Comparison of ENCODE assay signal across 11 cellular contexts in the genomic region with DNA sequence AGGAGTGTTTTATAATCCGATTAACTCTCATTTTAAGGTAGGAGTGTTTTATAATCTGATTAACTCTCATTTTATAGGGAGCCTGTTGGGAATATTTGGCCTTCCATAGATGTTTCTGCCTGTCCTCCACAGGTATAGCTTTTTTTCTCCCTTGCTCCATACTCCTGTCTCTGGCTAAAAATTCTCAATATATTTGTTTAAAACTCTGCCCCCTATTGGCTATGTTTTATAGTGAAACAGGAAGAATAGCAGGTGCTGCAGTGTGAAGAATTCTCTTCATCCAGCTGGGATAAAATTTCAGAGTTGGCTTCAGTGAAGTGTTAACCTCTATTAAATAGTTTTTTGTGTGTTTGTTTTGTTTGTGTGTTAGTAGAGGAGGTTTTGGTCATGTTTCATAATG.
DNase-seq lines count a peak whose midpoint lies in the region; ATAC-seq and TF ChIP-seq lines count a peak whose summit lies in the region.
"Had no signal": no experiment of that assay in that cellular context is flagged by ENCODE, and none has a peak within 500 bp of the region (broad histone marks: within the 10 kb centered on the region; RNA-seq: fewer than 3 reads in every experiment).

No MANE protein-coding gene starts in this region.

- H3K4me3 Mint-ChIP-seq in nephron = no peak overlapping the region
- H3K4me3 Mint-ChIP-seq: stimulated activated naive B cell treated with anti-CD40 and anti-IgM and Interleukin-4, amounts not matched to agents 10 μg/mL and 1 μg/mL and 100 μg/mL, for 72 hours had no signal

- DNase-seq in DMS 273 (lab: John Stamatoyannopoulos, UW; ENCODE audit: unreplicated experiment) = peak; percentile 50
- DNase-seq in DMS 273 treated with DMSO at 0.1 percent for 48 hours (lab: John Stamatoyannopoulos, UW) = no peak
- DNase-seq in SK-MEL-5 (ENCODE audit: low read depth, low spot score) = peak; percentile 56
- DNase-seq in AML-193 (lab: John Stamatoyannopoulos, UW) = no peak
- DNase-seq in NOMO-1 treated with dmso at 0.1 percent for 144 hours (lab: John Stamatoyannopoulos, UW; ENCODE audit: unreplicated experiment) = no peak
- DNase-seq in NCI-H1048 (lab: John Stamatoyannopoulos, UW) = no peak
- DNase-seq: NCI-H2029; retina; stimulated activated naive B cell treated with anti-CD40 and anti-IgM and Interleukin-4, amounts not matched to agents 10 μg/mL and 1 μg/mL and 100 μg/mL, for 72 hours had no signal

- peaks cover 2% of the 10 kb centered on the region for H3K9me3 Mint-ChIP-seq in nephron

- H3K27ac Mint-ChIP-seq in nephron = no peak overlapping the region
- H3K27ac Mint-ChIP-seq: stimulated activated naive B cell treated with anti-CD40 and anti-IgM and Interleukin-4, amounts not matched to agents 10 μg/mL and 1 μg/mL and 100 μg/mL, for 72 hours had no signal

- in situ Hi-C loops in SK-MEL-5 (cut with HindIII; ENCODE audit: low pct_unique_long_range_greater_than_20kb, low sequenced_read_pairs) = no loop called here

- no peaks in the 10 kb centered on the region for H3K4me1 Mint-ChIP-seq in nephron
- H3K4me1 Mint-ChIP-seq: stimulated activated naive B cell treated with anti-CD40 and anti-IgM and Interleukin-4, amounts not matched to agents 10 μg/mL and 1 μg/mL and 100 μg/mL, for 72 hours had no signal

- peak; percentile 68 for ATAC-seq in HG03066 (IDR thresholded peaks at IDR 0.05; ENCODE audit: low read depth, unreplicated experiment)
- ATAC-seq: stimulated activated naive B cell treated with anti-CD40 and anti-IgM and Interleukin-4, amounts not matched to agents 10 μg/mL and 1 μg/mL and 100 μg/mL, for 72 hours had no signal

- TF ChIP-seq CTCF in nephron (IDR thresholded peaks at IDR 0.05; ENCODE audit: unreplicated experiment in 3 of 3) = peak in 2 of 3 experiments; percentile 10 to 43

- H3K27me3 Mint-ChIP-seq in nephron (ENCODE audit: low read depth) = no peaks in the 10 kb centered on the region
- H3K27me3 Mint-ChIP-seq: stimulated activated naive B cell treated with anti-CD40 and anti-IgM and Interleukin-4, amounts not matched to agents 10 μg/mL and 1 μg/mL and 100 μg/mL, for 72 hours had no signal

- no peaks in the 10 kb centered on the region for H3K36me3 Mint-ChIP-seq in nephron (ENCODE audit: low read depth)
- H3K36me3 Mint-ChIP-seq: stimulated activated naive B cell treated with anti-CD40 and anti-IgM and Interleukin-4, amounts not matched to agents 10 μg/mL and 1 μg/mL and 100 μg/mL, for 72 hours had no signal

Comparison
In these comparisons a context has a peak if more than half of its experiments do, and no peak if none do; other contexts are left out.
1. DNase-seq: peak in DMS 273 (single experiment) and SK-MEL-5 (single experiment); none in DMS 273 treated with DMSO at 0.1 percent for 48 hours (single experiment), AML-193 (0 of 2), NOMO-1 treated with dmso at 0.1 percent for 144 hours (single experiment) and NCI-H1048 (single experiment).